ENCODE assay signal across 8 cellular contexts in genomic region chr19:12996542-12997094, GRCh38.
A peak's percentile ranks its signal among the peaks of the same experiment; 100 is the strongest.
DNase-seq lines count a peak whose midpoint lies in the region; ATAC-seq and TF ChIP-seq lines count a peak whose summit lies in the region.

No MANE protein-coding gene starts in this region.

- peaks cover 13% of the 10 kb centered on the region for H3K36me3 Mint-ChIP-seq in effector memory CD8-positive, alpha-beta T cell (ENCODE audit: insufficient read depth)

- peak overlapping the region; percentile 99 for H3K27ac ChIP-seq in muscle layer of colon (ENCODE audit: low read depth, low read length)

- no peaks in the 10 kb centered on the region for H3K27me3 ChIP-seq in muscle layer of colon (ENCODE audit: control insufficient read depth in 1 of 2, insufficient read depth in 2 of 2, low read length in 2 of 2)

- H3K9ac ChIP-seq in muscle layer of colon (ENCODE audit: low read length): peak overlapping the region; percentile 49

- ATAC-seq in effector memory CD8-positive, alpha-beta T cell (replicated peaks): no peak
- ATAC-seq in GM18517 (IDR thresholded peaks at IDR 0.05; ENCODE audit: unreplicated experiment): no peak

- H3K4me3 Mint-ChIP-seq in effector memory CD8-positive, alpha-beta T cell: peak overlapping the region; percentile 56 to 57

- no peaks in the 10 kb centered on the region for H3K9me3 ChIP-seq in muscle layer of colon (ENCODE audit: low read length)

- TF ChIP-seq CTCF in AG04449 (IDR thresholded peaks at IDR 0.05; ENCODE audit: insufficient read depth, low read length, missing control alignments) (no peak), LNCaP clone FGC (IDR thresholded peaks at IDR 0.05; ENCODE audit: control insufficient read depth, extremely low read depth, insufficient read depth) (peak; percentile 44)

- H3K36me3 ChIP-seq in muscle layer of colon (ENCODE audit: insufficient read depth, low read length): peaks cover 13% of the 10 kb centered on the region

- no peaks in the 10 kb centered on the region for H3K9me3 Mint-ChIP-seq in effector memory CD8-positive, alpha-beta T cell

- H3K27me3 Mint-ChIP-seq in effector memory CD8-positive, alpha-beta T cell: peaks cover 0 to 56% of the 10 kb centered on the region in 2 donors

- H3K4me1 Mint-ChIP-seq in effector memory CD8-positive, alpha-beta T cell (ENCODE audit: low read depth in 2 of 2): peaks cover 5 to 9% of the 10 kb centered on the region in 2 donors

- H3K4me3 ChIP-seq in AG04449 (ENCODE audit: low read depth, low read length) (peak overlapping the region; percentile 80), LNCaP clone FGC (ENCODE audit: low read depth, low read length) (peak overlapping the region; percentile 86), muscle layer of colon (ENCODE audit: low read depth in 1 of 2, low read length in 2 of 2) (peak overlapping the region; percentile 85 to 92)

- CTCF ChIA-PET in AG04449 (lab: Yijun Ruan, JAX): interaction anchor here (0.7 to 3.9 kb wide), 8 partner anchors 8 to 65 kb away, joined by 3 to 25 read pairs (median 4); no protein-coding TSS in a partner anchor

- no peak overlapping the region for H3K27ac Mint-ChIP-seq in effector memory CD8-positive, alpha-beta T cell

- DNase-seq in AG04449 (ENCODE audit: low read depth, low spot score) (no peak), LNCaP clone FGC (ENCODE audit: low read depth) (no peak), SKM-1 (lab: John Stamatoyannopoulos, UW; ENCODE audit: unreplicated experiment) (no peak), NCI-H2171 treated with DMSO at 0.1 percent for 48 hours (lab: John Stamatoyannopoulos, UW) (no peak), NCI-H1417 treated with DMSO at 0.1 percent for 48 hours (lab: John Stamatoyannopoulos, UW) (no peak)
- DNase-seq in effector memory CD8-positive, alpha-beta T cell: no peak

- peaks cover 39% of the 10 kb centered on the region for H3K4me1 ChIP-seq in muscle layer of colon (ENCODE audit: insufficient read depth, low read length)

- POLR2A ChIA-PET in AG04449 (lab: Yijun Ruan, JAX): interaction anchor here (1.0 to 1.8 kb wide), 2 partner anchors 26 to 47 kb away, joined by 3 to 4 read pairs; no protein-coding TSS in a partner anchor
